ENCODE assay signal across 33 cellular contexts in genomic region chr16:73737637-73738036, GRCh38.
"Had no signal": no experiment of that assay in that cellular context is flagged by ENCODE, and none has a peak within 500 bp of the region (broad histone marks: within the 10 kb centered on the region; RNA-seq: fewer than 3 reads in every experiment).

No MANE protein-coding gene starts in this region.

- H3K27me3 Mint-ChIP-seq: activated B cell treated with CpG ODN at 0.5 μM for 24 hours; activated CD4-positive, alpha-beta memory T cell treated with anti-CD3 and anti-CD28 coated beads for 36 hours; activated CD4-positive, alpha-beta T cell treated with anti-CD3 and anti-CD28 coated beads, Interleukin-2, amount 10 ng/mL, durations not matched to agents 24 days and 14 days; activated naive CD4-positive, alpha-beta T cell treated with anti-CD3 and anti-CD28 coated beads, Interleukin-2, amount 10 ng/mL, durations not matched to agents 7 days and 5 days; activated naive CD4-positive, alpha-beta T cell treated with anti-CD3 and anti-CD28 coated beads, Interleukin-2, amount 50 U/mL, for 24 hours; activated naive CD8-positive, alpha-beta T cell; central memory CD8-positive, alpha-beta T cell had no signal

- H3K4me1 Mint-ChIP-seq: activated B cell treated with CpG ODN at 0.5 μM for 24 hours; activated naive CD4-positive, alpha-beta T cell treated with anti-CD3 and anti-CD28 coated beads, Interleukin-2, amount 10 ng/mL, durations not matched to agents 7 days and 5 days; brain; central memory CD8-positive, alpha-beta T cell had no signal

- H3K4me3 Mint-ChIP-seq: activated B cell treated with CpG ODN at 0.5 μM for 24 hours; activated CD4-positive, alpha-beta memory T cell treated with anti-CD3 and anti-CD28 coated beads for 36 hours; activated CD4-positive, alpha-beta T cell treated with anti-CD3 and anti-CD28 coated beads, Interleukin-2, amount 10 ng/mL, durations not matched to agents 24 days and 14 days; activated CD8-positive, alpha-beta T cell treated with anti-CD3 and anti-CD28 coated beads for 36 hours; activated naive CD4-positive, alpha-beta T cell treated with anti-CD3 and anti-CD28 coated beads, Interleukin-2, amount 10 ng/mL, durations not matched to agents 7 days and 5 days; activated naive CD4-positive, alpha-beta T cell treated with anti-CD3 and anti-CD28 coated beads, Interleukin-2, amount 50 U/mL, for 24 hours; activated naive CD8-positive, alpha-beta T cell; activated naive CD8-positive, alpha-beta T cell treated with anti-CD3 and anti-CD28 coated beads, Interleukin-2, amount 50 U/mL, for 24 hours; activated T-cell treated with anti-CD3 and anti-CD28 coated beads, Interleukin-2, amount 50 U/mL, for 4 hours; brain; central memory CD8-positive, alpha-beta T cell; T-helper 1 cell treated with Interleukin-12 subunit alpha and Interleukin-12 subunit beta and Interleukin-4 antibody, amounts not matched to agents 30 μg/mL and 1 μg/mL, for 36 hours; T-helper 2 cell treated with Interferon-gamma antibody and Interleukin-4, amounts not matched to agents 5 μg/mL and 100 μg/mL, for 36 hours had no signal

- H3K9me3 ChIP-seq: ascending aorta had no signal

- H3K36me3 ChIP-seq: ascending aorta, cardiac muscle cell had no signal

- H3K27me3 ChIP-seq: ascending aorta, cardiac muscle cell had no signal

- H3K4me1 ChIP-seq: ascending aorta had no signal

- ATAC-seq: activated CD8-positive, alpha-beta T cell treated with anti-CD3 and anti-CD28 coated beads for 36 hours; activated naive CD8-positive, alpha-beta T cell treated with anti-CD3 and anti-CD28 coated beads, Interleukin-2, amount 50 U/mL, for 24 hours; activated T-cell treated with anti-CD3 and anti-CD28 coated beads, Interleukin-2, amount 50 U/mL, for 4 hours had no signal

- H3K9me3 Mint-ChIP-seq: activated CD8-positive, alpha-beta T cell treated with anti-CD3 and anti-CD28 coated beads for 36 hours; T-helper 1 cell treated with Interleukin-12 subunit alpha and Interleukin-12 subunit beta and Interleukin-4 antibody, amounts not matched to agents 30 μg/mL and 1 μg/mL, for 36 hours; T-helper 2 cell treated with Interferon-gamma antibody and Interleukin-4, amounts not matched to agents 5 μg/mL and 100 μg/mL, for 36 hours had no signal

- H3K4me3 ChIP-seq: ascending aorta, cardiac muscle cell had no signal

- H3K36me3 Mint-ChIP-seq: activated CD4-positive, alpha-beta memory T cell treated with anti-CD3 and anti-CD28 coated beads for 36 hours; activated naive CD4-positive, alpha-beta T cell treated with anti-CD3 and anti-CD28 coated beads, Interleukin-2, amount 10 ng/mL, durations not matched to agents 7 days and 5 days; activated naive CD4-positive, alpha-beta T cell treated with anti-CD3 and anti-CD28 coated beads, Interleukin-2, amount 50 U/mL, for 24 hours; activated naive CD8-positive, alpha-beta T cell had no signal

- H3K27ac Mint-ChIP-seq: activated B cell treated with CpG ODN at 0.5 μM for 24 hours; activated CD4-positive, alpha-beta memory T cell treated with anti-CD3 and anti-CD28 coated beads for 36 hours; activated CD4-positive, alpha-beta T cell treated with anti-CD3 and anti-CD28 coated beads, Interleukin-2, amount 10 ng/mL, durations not matched to agents 24 days and 14 days; activated CD8-positive, alpha-beta T cell treated with anti-CD3 and anti-CD28 coated beads for 36 hours; activated naive CD4-positive, alpha-beta T cell treated with anti-CD3 and anti-CD28 coated beads, Interleukin-2, amount 10 ng/mL, durations not matched to agents 7 days and 5 days; activated naive CD4-positive, alpha-beta T cell treated with anti-CD3 and anti-CD28 coated beads, Interleukin-2, amount 50 U/mL, for 24 hours; activated naive CD8-positive, alpha-beta T cell; activated naive CD8-positive, alpha-beta T cell treated with anti-CD3 and anti-CD28 coated beads, Interleukin-2, amount 50 U/mL, for 24 hours; activated T-helper 2 cell treated with anti-CD3 and anti-CD28 coated beads, Interferon-gamma antibody, Interleukin-2, Interleukin-4, amounts not matched to agents 10 μg/mL and 5 μg/mL and 100 μg/mL, durations not matched to agents 14 hours and 24 hours and 36 hours; brain; T-helper 1 cell treated with Interleukin-12 subunit alpha and Interleukin-12 subunit beta and Interleukin-4 antibody, amounts not matched to agents 30 μg/mL and 1 μg/mL, for 36 hours; T-helper 2 cell treated with Interferon-gamma antibody and Interleukin-4, amounts not matched to agents 5 μg/mL and 100 μg/mL, for 36 hours had no signal

- DNase-seq: activated B cell treated with CpG ODN at 0.5 μM for 24 hours; activated CD4-positive, alpha-beta memory T cell treated with anti-CD3 and anti-CD28 coated beads for 36 hours; activated CD4-positive, alpha-beta T cell treated with anti-CD3 and anti-CD28 coated beads for 4 hours; activated CD4-positive, alpha-beta T cell treated with anti-CD3 and anti-CD28 coated beads, Interleukin-2, amount 10 ng/mL, durations not matched to agents 24 days and 14 days; activated CD4-positive, alpha-beta T cell treated with anti-CD3 and anti-CD28 coated beads, Interleukin-2, amount 50 U/mL, for 1 hour; activated CD4-positive, alpha-beta T cell treated with anti-CD3 and anti-CD28 coated beads, Interleukin-2, amount 50 U/mL, for 4 hours; activated CD4-positive, CD25-positive, alpha-beta regulatory T cell treated with anti-CD3 and anti-CD28 coated beads, Interleukin-2, amount 50 U/mL, for 72 hours; activated CD8-positive, alpha-beta memory T cell treated with anti-CD3 and anti-CD28 coated beads, Interleukin-2, amount 50 U/mL, for 4 hours; activated CD8-positive, alpha-beta T cell treated with anti-CD3 and anti-CD28 coated beads for 36 hours; activated effector memory CD4-positive, alpha-beta T cell treated with Interleukin-2 at 50 U/mL for 16 hours; activated gamma-delta T cell; activated naive CD4-positive, alpha-beta T cell treated with anti-CD3 and anti-CD28 coated beads, Interleukin-2, amount 10 ng/mL, durations not matched to agents 7 days and 5 days; activated naive CD4-positive, alpha-beta T cell treated with Interleukin-2 at 50 U/mL for 16 hours; activated naive CD8-positive, alpha-beta T cell treated with anti-CD3 and anti-CD28 coated beads, Interleukin-2, amount 50 U/mL, for 24 hours; activated T-cell treated with anti-CD3 and anti-CD28 coated beads for 4 hours; activated T-cell treated with anti-CD3 and anti-CD28 coated beads, Interleukin-2, amount 50 U/mL, for 1 hour; activated T-cell treated with anti-CD3 and anti-CD28 coated beads, Interleukin-2, amount 50 U/mL, for 4 hours; amygdala; anterior cingulate cortex; cerebellar nuclear complex; T-helper 1 cell; T-helper 2 cell; T-helper 9 cell had no signal

- H3K27ac ChIP-seq: ascending aorta, cardiac muscle cell, VCaP had no signal
